In genomic region chr11:74453373-74453975, GRCh38 we compare ENCODE assay signal across 8 cellular contexts. TPM values are rescaled to one million over a fixed set of nuclear protein-coding genes. Genes with fewer than 3 reads are reported as not detected.
A peak's percentile ranks its signal among the peaks of the same experiment; 100 is the strongest.
DNase-seq lines count a peak whose midpoint lies in the region; ATAC-seq, FAIRE-seq and TF ChIP-seq lines count a peak whose summit lies in the region.

No MANE protein-coding gene starts in this region.

- H3K4me1 ChIP-seq in astrocyte (ENCODE audit: insufficient read depth, low read length) = peaks cover 9% of the 10 kb centered on the region
- H3K4me1 ChIP-seq in iPS DF 6.9 (ENCODE audit: control insufficient read depth, insufficient read depth, low read length) = no peaks in the 10 kb centered on the region

- no peak overlapping the region for H3K27ac Mint-ChIP-seq in astrocyte (ENCODE audit: unreplicated experiment)

- ATAC-seq in HG02588 (IDR thresholded peaks at IDR 0.05; ENCODE audit: unreplicated experiment) = no peak
- ATAC-seq in GM18502 (IDR thresholded peaks at IDR 0.05; ENCODE audit: poor library complexity, unreplicated experiment) = no peak

- H3K4me2 ChIP-seq in astrocyte (ENCODE audit: low read length) = no peak overlapping the region

- no peak overlapping the region for H3K4me3 Mint-ChIP-seq in astrocyte (ENCODE audit: unreplicated experiment)

- no peaks in the 10 kb centered on the region for H3K79me2 ChIP-seq in astrocyte (ENCODE audit: insufficient read depth, low read length)

- no peak overlapping the region for H3K4me3 ChIP-seq in astrocyte (ENCODE audit: insufficient read depth, low read depth, low read length)
- no peak overlapping the region for H3K4me3 ChIP-seq in iPS DF 6.9 (ENCODE audit: low read length)

- H3K9ac ChIP-seq in astrocyte (ENCODE audit: low read length) = no peak overlapping the region

- H2AFZ ChIP-seq in astrocyte (ENCODE audit: low read depth, low read length) = no peak overlapping the region

- H3K36me3 ChIP-seq in astrocyte (ENCODE audit: insufficient read depth, low read length) (no peaks in the 10 kb centered on the region), iPS DF 6.9 (ENCODE audit: control insufficient read depth, insufficient read depth, low read length) (no peaks in the 10 kb centered on the region)

- no peaks in the 10 kb centered on the region for H4K20me1 ChIP-seq in astrocyte (ENCODE audit: insufficient read depth, low read length)

- WGBS in iPS DF 6.9 (ENCODE audit: insufficient coverage, insufficient read length) = no CpG with 5 or more reads among the region's 10 CpGs

- no peaks in the 10 kb centered on the region for H3K9me3 Mint-ChIP-seq in astrocyte (ENCODE audit: unreplicated experiment)

- FAIRE-seq in astrocyte (lab: Jason Lieb, UNC) = no peak

- H3K27ac ChIP-seq in astrocyte (ENCODE audit: low read depth, low read length) (no peak overlapping the region), iPS DF 6.9 (ENCODE audit: low read length) (no peak overlapping the region)

- H3K27me3 Mint-ChIP-seq in astrocyte (ENCODE audit: low read depth, unreplicated experiment) = peaks cover 14% of the 10 kb centered on the region

- DNase-seq in NCI-H1694 (lab: John Stamatoyannopoulos, UW) = peak; percentile 27
- DNase-seq in T-helper 9 cell = peak; percentile 28
- DNase-seq in astrocyte (ENCODE audit: low read depth) = peak; percentile 33
- peak; percentile 73 for DNase-seq in iPS DF 6.9 (ENCODE audit: low read depth, low spot score)
- peak; percentile 30 to 62 for DNase-seq in stimulated activated CD4-positive, alpha-beta T cell treated with anti-CD3 and anti-CD28 coated beads, Interleukin-15, amount 100 ng/mL, for 48 hours (ENCODE audit: low read depth in 2 of 2)

- H3K36me3 Mint-ChIP-seq in astrocyte (ENCODE audit: low read depth, unreplicated experiment) = peaks cover 1% of the 10 kb centered on the region

- no peaks in the 10 kb centered on the region for H3K4me1 Mint-ChIP-seq in astrocyte (ENCODE audit: low read depth, unreplicated experiment)

- peak; percentile 82 for TF ChIP-seq CTCF in GM12874 (IDR thresholded peaks at IDR 0.05; ENCODE audit: insufficient read depth, low read depth, low read length)
- peak; percentile 83 for TF ChIP-seq CTCF in astrocyte (IDR thresholded peaks at IDR 0.05; ENCODE audit: insufficient read depth, low read depth, low read length)

- H3K9me3 ChIP-seq in astrocyte (ENCODE audit: insufficient read depth, low read depth, low read length) = no peaks in the 10 kb centered on the region
- H3K9me3 ChIP-seq in iPS DF 6.9 (ENCODE audit: control insufficient read depth, insufficient read depth, low read length) = no peaks in the 10 kb centered on the region

- no peaks in the 10 kb centered on the region for H3K27me3 ChIP-seq in astrocyte (ENCODE audit: insufficient read depth, low read length)
- no peaks in the 10 kb centered on the region for H3K27me3 ChIP-seq in iPS DF 6.9 (ENCODE audit: control insufficient read depth, insufficient read depth, low read length)

RNA-seq across cellular contexts. Expression of gene KCNE3, which starts 13.9 kb away (rescaled TPM):
- total RNA-seq in astrocyte = 0.31 and 0.59 TPM in 2 replicates

RNA-seq across cellular contexts. Expression of gene LIPT2, which starts 40.0 kb away (rescaled TPM):
- 2.0 and 3.5 TPM in 2 replicates for total RNA-seq in astrocyte

RNA-seq across cellular contexts. Expression of gene PGM2L1, which starts 55.2 kb away (rescaled TPM):
- total RNA-seq in astrocyte = 41.0 and 43.6 TPM in 2 replicates
